In the genomic region with DNA sequence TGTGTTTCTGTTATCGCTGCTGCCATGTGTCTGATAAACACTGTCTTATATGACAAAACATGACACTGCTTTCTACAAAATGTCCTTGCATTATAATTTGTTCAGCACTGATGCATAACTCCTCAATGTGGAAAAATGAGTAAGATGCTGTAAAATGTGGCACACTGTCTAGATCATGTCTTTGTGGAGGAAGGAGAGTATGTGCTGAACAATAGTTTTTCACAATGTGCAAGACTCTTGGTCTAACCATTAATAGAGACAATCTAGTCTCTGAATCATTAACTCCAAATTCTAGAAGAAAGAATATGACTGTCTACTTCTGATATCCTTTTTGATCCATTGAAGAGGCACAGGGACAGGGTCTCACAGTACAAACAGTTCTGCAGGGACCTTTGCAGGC, we compare ENCODE assay signal across 30 cellular contexts.
"Had no signal": no experiment of that assay in that cellular context is flagged by ENCODE, and none has a peak within 500 bp of the region (broad histone marks: within the 10 kb centered on the region; RNA-seq: fewer than 3 reads in every experiment).

No MANE protein-coding gene starts in this region.

- H3K4me1 Mint-ChIP-seq: naive B cell; naive thymus-derived CD8-positive, alpha-beta T cell; stimulated activated memory B cell treated with anti-CD40 and anti-IgM and Interleukin-4, amounts not matched to agents 10 μg/mL and 1 μg/mL and 100 μg/mL, for 72 hours; stimulated activated naive CD8-positive, alpha-beta T cell treated with anti-CD3 and anti-CD28 coated beads, Interleukin-15, amount 100 ng/mL, for 72 hours had no signal

- H3K4me1 ChIP-seq: pancreas, prostate gland, right lobe of liver, sigmoid colon, spleen, suprapubic skin, tibial nerve, upper lobe of left lung, vagina had no signal

- H3K36me3 ChIP-seq: neutrophil, pancreas, prostate gland, right lobe of liver, sigmoid colon, spleen, suprapubic skin, thoracic aorta, thyroid gland, tibial nerve, upper lobe of left lung, vagina had no signal

- ATAC-seq: naive thymus-derived CD8-positive, alpha-beta T cell; natural killer cell treated with Interleukin-12 subunit alpha and Interleukin-12 subunit beta and Interleukin-15 and Interleukin-18, amount 100 ng/mL, for 72 hours; pancreas; right cardiac atrium; right lobe of liver; stimulated activated memory B cell treated with anti-CD40 and anti-IgM and Interleukin-4, amounts not matched to agents 10 μg/mL and 1 μg/mL and 100 μg/mL, for 72 hours; stimulated activated naive CD8-positive, alpha-beta T cell treated with anti-CD3 and anti-CD28 coated beads, Interleukin-15, amount 100 ng/mL, for 72 hours; stimulated activated naive CD8-positive, alpha-beta T cell treated with anti-CD3 and anti-CD28 coated beads, Interleukin-15, Interleukin-2, amounts not matched to agents 100 U/mL and 50 U/mL, for 24 hours had no signal

- H3K27ac ChIP-seq: neutrophil, pancreas, prostate gland, right lobe of liver, sigmoid colon, spleen, suprapubic skin, thoracic aorta, thyroid gland, tibial nerve, upper lobe of left lung, vagina had no signal

- H3K27me3 Mint-ChIP-seq: naive B cell; naive thymus-derived CD8-positive, alpha-beta T cell; stimulated activated memory B cell treated with anti-CD40 and anti-IgM and Interleukin-4, amounts not matched to agents 10 μg/mL and 1 μg/mL and 100 μg/mL, for 72 hours; stimulated activated naive CD8-positive, alpha-beta T cell treated with anti-CD3 and anti-CD28 coated beads, Interleukin-15, amount 100 ng/mL, for 72 hours had no signal

- H3K36me3 Mint-ChIP-seq: naive B cell; naive thymus-derived CD8-positive, alpha-beta T cell; natural killer cell treated with Interleukin-12 subunit alpha and Interleukin-12 subunit beta and Interleukin-15 and Interleukin-18, amount 100 ng/mL, for 72 hours; stimulated activated memory B cell treated with anti-CD40 and anti-IgM and Interleukin-4, amounts not matched to agents 10 μg/mL and 1 μg/mL and 100 μg/mL, for 72 hours had no signal

- H3K27me3 ChIP-seq: neutrophil, pancreas, right lobe of liver, sigmoid colon, spleen, suprapubic skin, thyroid gland, tibial nerve, upper lobe of left lung, vagina had no signal

- H3K27ac Mint-ChIP-seq: naive B cell; naive thymus-derived CD8-positive, alpha-beta T cell; natural killer cell treated with Interleukin-12 subunit alpha and Interleukin-12 subunit beta and Interleukin-15 and Interleukin-18, amount 100 ng/mL, for 72 hours; stimulated activated memory B cell treated with anti-CD40 and anti-IgM and Interleukin-4, amounts not matched to agents 10 μg/mL and 1 μg/mL and 100 μg/mL, for 72 hours; stimulated activated naive CD8-positive, alpha-beta T cell treated with anti-CD3 and anti-CD28 coated beads, Interleukin-15, amount 100 ng/mL, for 72 hours had no signal

- H3K9me3 Mint-ChIP-seq: natural killer cell treated with Interleukin-12 subunit alpha and Interleukin-12 subunit beta and Interleukin-15 and Interleukin-18, amount 100 ng/mL, for 72 hours; neural crest cell had no signal

- DNase-seq: naive B cell; naive thymus-derived CD8-positive, alpha-beta T cell; nucleus accumbens; pancreas; right cardiac atrium; right lobe of liver; sigmoid colon; small intestine; spleen; stimulated activated CD4-positive, alpha-beta T cell treated with anti-CD3 and anti-CD28 coated beads, Interleukin-12 subunit alpha, Interleukin-12 subunit beta, amount 100 ng/mL, for 4 hours; stimulated activated CD4-positive, alpha-beta T cell treated with anti-CD3 and anti-CD28 coated beads, Interleukin-1b, Interleukin-23, amount 100 ng/mL, for 48 hours; stimulated activated CD4-positive, alpha-beta T cell treated with anti-CD3 and anti-CD28 coated beads, Interleukin-4, amount 100 ng/mL, for 1 hour; stimulated activated CD4-positive, alpha-beta T cell treated with anti-CD3 and anti-CD28 coated beads, Interleukin-4, amount 100 ng/mL, for 4 hours; stimulated activated CD8-positive, alpha-beta memory T cell treated with anti-CD3 and anti-CD28 coated beads, Interleukin-4, amount 100 ng/mL, for 48 hours; stimulated activated naive CD4-positive, alpha-beta T cell; stimulated activated naive CD8-positive, alpha-beta T cell treated with anti-CD3 and anti-CD28 coated beads, Interleukin-15, amount 100 ng/mL, for 72 hours; stimulated activated naive CD8-positive, alpha-beta T cell treated with anti-CD3 and anti-CD28 coated beads, Interleukin-15, Interleukin-2, amounts not matched to agents 100 U/mL and 50 U/mL, for 24 hours; substantia nigra; thyroid gland; trophoblast cell; upper lobe of left lung had no signal

- H3K4me3 Mint-ChIP-seq: naive B cell; naive thymus-derived CD8-positive, alpha-beta T cell; natural killer cell treated with Interleukin-12 subunit alpha and Interleukin-12 subunit beta and Interleukin-15 and Interleukin-18, amount 100 ng/mL, for 72 hours; neural crest cell; stimulated activated memory B cell treated with anti-CD40 and anti-IgM and Interleukin-4, amounts not matched to agents 10 μg/mL and 1 μg/mL and 100 μg/mL, for 72 hours; stimulated activated naive CD8-positive, alpha-beta T cell treated with anti-CD3 and anti-CD28 coated beads, Interleukin-15, amount 100 ng/mL, for 72 hours had no signal

- H3K4me3 ChIP-seq: pancreas, prostate gland, right lobe of liver, sigmoid colon, spleen, suprapubic skin, thoracic aorta, thyroid gland, tibial nerve, upper lobe of left lung, vagina had no signal

- H3K9me3 ChIP-seq: neutrophil, pancreas, prostate gland, right lobe of liver, sigmoid colon, spleen, suprapubic skin, thoracic aorta, thyroid gland, tibial nerve, upper lobe of left lung, vagina had no signal
